1 cellular context compared by ENCODE assay signal in genomic region chr20:58621906-58622548, GRCh38.
TF ChIP-seq lines count a peak whose summit lies in the region.

No MANE protein-coding gene starts in this region.

TF ChIP-seq in SK-N-SH treated with all-trans-retinoic acid at 6 μM for 48 hours, 23 proteins besides CTCF, POLR2A, EP300 and RAD21 (continued from another document):
- no peak for TF ChIP-seq ZNF565 (CRISPR knock-in tag; conservative IDR thresholded peaks at IDR 0.05; ENCODE audit: low read depth)
- TF ChIP-seq, protein P1, sequence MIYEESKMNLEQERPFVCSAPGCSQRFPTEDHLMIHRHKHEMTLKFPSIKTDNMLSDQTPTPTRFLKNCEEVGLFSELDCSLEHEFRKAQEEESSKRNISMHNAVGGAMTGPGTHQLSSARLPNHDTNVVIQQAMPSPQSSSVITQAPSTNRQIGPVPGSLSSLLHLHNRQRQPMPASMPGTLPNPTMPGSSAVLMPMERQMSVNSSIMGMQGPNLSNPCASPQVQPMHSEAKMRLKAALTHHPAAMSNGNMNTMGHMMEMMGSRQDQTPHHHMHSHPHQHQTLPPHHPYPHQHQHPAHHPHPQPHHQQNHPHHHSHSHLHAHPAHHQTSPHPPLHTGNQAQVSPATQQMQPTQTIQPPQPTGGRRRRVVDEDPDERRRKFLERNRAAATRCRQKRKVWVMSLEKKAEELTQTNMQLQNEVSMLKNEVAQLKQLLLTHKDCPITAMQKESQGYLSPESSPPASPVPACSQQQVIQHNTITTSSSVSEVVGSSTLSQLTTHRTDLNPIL (CRISPR knock-in tag; IDR thresholded peaks at IDR 0.05; ENCODE audit: low read depth), result no peak
